ENCODE assay signal across 25 cellular contexts in the genomic region with DNA sequence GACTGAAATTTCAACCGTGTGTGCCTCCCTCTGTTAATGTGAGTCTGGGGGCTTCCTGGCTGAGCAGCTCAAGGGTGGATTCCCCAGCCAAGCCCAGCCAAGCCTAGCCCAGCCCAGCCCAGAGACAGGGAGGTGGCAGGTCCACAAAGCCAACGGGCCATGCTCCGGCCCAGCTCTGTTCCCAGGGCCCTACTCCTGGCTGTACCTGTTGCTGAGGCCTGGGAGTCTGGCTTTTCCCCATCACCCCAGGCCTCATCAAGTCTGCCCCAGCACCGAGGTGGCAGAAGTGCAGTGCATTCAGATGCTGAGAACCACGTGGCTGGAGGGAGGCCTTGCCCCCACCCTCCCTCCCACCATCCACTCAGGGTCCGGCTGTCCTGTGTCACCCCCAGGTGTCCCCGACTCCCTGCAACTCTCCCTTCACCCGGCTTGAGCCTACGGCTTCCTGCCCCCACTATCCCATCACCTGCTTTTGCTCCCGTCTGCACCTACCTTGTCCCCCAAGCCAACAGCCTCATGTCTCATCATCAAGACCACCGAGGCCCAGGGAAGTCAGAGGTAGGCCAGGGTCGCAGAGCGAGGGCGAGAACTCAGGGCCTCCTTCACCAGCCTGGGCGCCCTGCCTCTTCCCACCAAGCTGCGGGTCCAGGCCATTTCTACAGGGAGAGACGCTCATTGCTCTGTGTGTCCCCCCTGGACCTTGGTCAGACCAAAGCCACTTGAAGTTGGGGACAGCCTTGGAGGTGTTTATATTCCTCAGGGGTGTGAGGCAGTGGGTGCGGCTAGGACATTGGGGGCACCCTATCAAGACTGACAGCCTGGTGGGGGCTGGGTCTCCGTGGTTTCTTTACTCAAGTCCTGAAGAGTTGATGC.
"Had no signal": no experiment of that assay in that cellular context is flagged by ENCODE, and none has a peak within 500 bp of the region (broad histone marks: within the 10 kb centered on the region; RNA-seq: fewer than 3 reads in every experiment).

No MANE protein-coding gene starts in this region.

- H3K4me3 Mint-ChIP-seq: effector memory CD8-positive, alpha-beta T cell; immature natural killer cell; memory B cell; natural killer cell; stimulated activated memory B cell treated with anti-CD40 and anti-IgM and Interleukin-4, amounts not matched to agents 10 μg/mL and 1 μg/mL and 100 μg/mL, for 72 hours had no signal

- H3K9me3 Mint-ChIP-seq: effector memory CD8-positive, alpha-beta T cell; immature natural killer cell; memory B cell; natural killer cell; stimulated activated memory B cell treated with anti-CD40 and anti-IgM and Interleukin-4, amounts not matched to agents 10 μg/mL and 1 μg/mL and 100 μg/mL, for 72 hours had no signal

- H3K27ac ChIP-seq: colonic mucosa, esophagus squamous epithelium, neutrophil, pancreas, right atrium auricular region, sigmoid colon, thoracic aorta, tibial nerve, upper lobe of left lung, uterus had no signal

- H3K9me3 ChIP-seq: colonic mucosa, esophagus squamous epithelium, neutrophil, pancreas, right atrium auricular region, sigmoid colon, thoracic aorta, tibial nerve, upper lobe of left lung, uterus had no signal

- H3K36me3 ChIP-seq: colonic mucosa, esophagus squamous epithelium, neutrophil, pancreas, right atrium auricular region, sigmoid colon, thoracic aorta, tibial nerve, upper lobe of left lung, uterus had no signal

- H3K4me3 ChIP-seq: colonic mucosa, esophagus squamous epithelium, lung, pancreas, right atrium auricular region, sigmoid colon, thoracic aorta, tibial nerve, upper lobe of left lung, uterus had no signal

- ATAC-seq: effector memory CD8-positive, alpha-beta T cell; left ventricle myocardium superior; natural killer cell; pancreas; stimulated activated memory B cell treated with anti-CD40 and anti-IgM and Interleukin-4, amounts not matched to agents 10 μg/mL and 1 μg/mL and 100 μg/mL, for 72 hours; stimulated activated naive CD8-positive, alpha-beta T cell treated with anti-CD3 and anti-CD28 coated beads, Interleukin-15, Interleukin-2, amounts not matched to agents 100 U/mL and 50 U/mL, for 24 hours had no signal

- H3K4me1 Mint-ChIP-seq: immature natural killer cell; natural killer cell; stimulated activated memory B cell treated with anti-CD40 and anti-IgM and Interleukin-4, amounts not matched to agents 10 μg/mL and 1 μg/mL and 100 μg/mL, for 72 hours had no signal

- H3K36me3 Mint-ChIP-seq: immature natural killer cell; natural killer cell; stimulated activated memory B cell treated with anti-CD40 and anti-IgM and Interleukin-4, amounts not matched to agents 10 μg/mL and 1 μg/mL and 100 μg/mL, for 72 hours had no signal

- H3K27me3 ChIP-seq: colonic mucosa, pancreas, right atrium auricular region, sigmoid colon, tibial nerve, upper lobe of left lung, uterus had no signal

- DNase-seq: colonic mucosa; effector memory CD8-positive, alpha-beta T cell; erythroblast; esophagus squamous epithelium; foreskin melanocyte; hypothalamus; immature natural killer cell; left ventricle myocardium superior; natural killer cell; pancreas; sigmoid colon; stimulated activated CD4-positive, alpha-beta T cell treated with anti-CD3 and anti-CD28 coated beads, Interleukin-2, amount 100 ng/mL, for 24 hours; stimulated activated CD4-positive, alpha-beta T cell treated with anti-CD3 and anti-CD28 coated beads, Interleukin-4, amount 100 ng/mL, for 24 hours; stimulated activated naive CD8-positive, alpha-beta T cell treated with anti-CD3 and anti-CD28 coated beads, Interleukin-15, Interleukin-2, amounts not matched to agents 100 U/mL and 50 U/mL, for 24 hours; substantia nigra; uterus had no signal

- H3K4me1 ChIP-seq: colonic mucosa, esophagus squamous epithelium, pancreas, sigmoid colon, tibial nerve, upper lobe of left lung, uterus had no signal

- H3K27ac Mint-ChIP-seq: effector memory CD8-positive, alpha-beta T cell; immature natural killer cell; memory B cell; natural killer cell; progenitor cell of endocrine pancreas; stimulated activated memory B cell treated with anti-CD40 and anti-IgM and Interleukin-4, amounts not matched to agents 10 μg/mL and 1 μg/mL and 100 μg/mL, for 72 hours had no signal
